In the genomic region with DNA sequence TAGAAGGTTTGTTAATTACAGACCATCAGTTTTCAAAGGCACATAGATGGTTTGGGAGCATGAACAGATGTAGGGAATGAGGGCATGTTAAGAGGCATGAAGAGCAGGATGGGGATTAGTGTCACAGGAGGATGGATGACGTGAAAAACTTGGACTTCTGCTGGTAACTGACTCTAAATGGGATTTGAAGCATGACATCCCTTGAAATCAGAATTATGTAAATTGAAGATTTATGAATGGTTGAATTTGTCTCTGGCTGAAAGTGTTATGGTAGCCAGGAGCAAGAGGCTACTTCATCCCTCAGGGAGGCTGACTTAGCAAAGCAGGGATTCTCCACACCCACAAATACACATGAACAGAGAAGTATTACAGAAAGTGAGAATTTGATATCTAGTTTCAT, we compare ENCODE assay signal across 3 cellular contexts.
"Had no signal": no experiment of that assay in that cellular context is flagged by ENCODE, and none has a peak within 500 bp of the region (broad histone marks: within the 10 kb centered on the region; RNA-seq: fewer than 3 reads in every experiment).

No MANE protein-coding gene starts in this region.

- DNase-seq: GDM1, GF-D8 had no signal

- ATAC-seq: GM12878 had no signal

- H3K4me3 ChIP-seq: GM12878 had no signal
